In genomic region chr5:138346889-138347288, GRCh38 we compare ENCODE assay signal across 3 cellular contexts.
TF ChIP-seq lines count a peak whose summit lies in the region.

No MANE protein-coding gene starts in this region.

TF ChIP-seq in GM12891, 5 proteins besides CTCF, POLR2A, EP300 and RAD21:
- no peak for TF ChIP-seq POLR2AphosphoS5 (IDR thresholded peaks at IDR 0.05; ENCODE audit: low read depth, low read length)
- no peak for TF ChIP-seq TAF1 (IDR thresholded peaks at IDR 0.05; ENCODE audit: low read depth, low read length)
- TF ChIP-seq POU2F2 (IDR thresholded peaks at IDR 0.05; ENCODE audit: low read depth, low read length): no peak
- no peak for TF ChIP-seq PAX5 (IDR thresholded peaks at IDR 0.05; ENCODE audit: insufficient read depth, low read length, severe bottlenecking)
- no peak for TF ChIP-seq SPI1 (IDR thresholded peaks at IDR 0.05; ENCODE audit: low read depth, low read length)

TF ChIP-seq in K562, 482 proteins besides CTCF, POLR2A, EP300 and RAD21:
- TF ChIP-seq CHD2 (IDR thresholded peaks at IDR 0.05; ENCODE audit: low read depth, low read length) (no peak), POLR2G (IDR thresholded peaks at IDR 0.05; ENCODE audit: low read depth, low read length) (0 out of 2 replicates have a peak, but pooled peaks have one; percentile 34), SMAD1 (IDR thresholded peaks at IDR 0.05; ENCODE audit: low read depth, low read length, partially characterized antibody) (no peak), ZBTB5 (IDR thresholded peaks at IDR 0.05) (no peak)

TF ChIP-seq in H1, 55 proteins besides CTCF, POLR2A, EP300 and RAD21:
- TF ChIP-seq BRCA1 (IDR thresholded peaks at IDR 0.05; ENCODE audit: low read depth, low read length) (no peak), POLR2AphosphoS5 (IDR thresholded peaks at IDR 0.05; ENCODE audit: low read depth, low read length) (0 out of 2 replicates have a peak, but pooled peaks have one; percentile 8)
TF ChIP-seq in H1: peak in this region for 1.
